ENCODE assay signal across 1 cellular context in the genomic region with DNA sequence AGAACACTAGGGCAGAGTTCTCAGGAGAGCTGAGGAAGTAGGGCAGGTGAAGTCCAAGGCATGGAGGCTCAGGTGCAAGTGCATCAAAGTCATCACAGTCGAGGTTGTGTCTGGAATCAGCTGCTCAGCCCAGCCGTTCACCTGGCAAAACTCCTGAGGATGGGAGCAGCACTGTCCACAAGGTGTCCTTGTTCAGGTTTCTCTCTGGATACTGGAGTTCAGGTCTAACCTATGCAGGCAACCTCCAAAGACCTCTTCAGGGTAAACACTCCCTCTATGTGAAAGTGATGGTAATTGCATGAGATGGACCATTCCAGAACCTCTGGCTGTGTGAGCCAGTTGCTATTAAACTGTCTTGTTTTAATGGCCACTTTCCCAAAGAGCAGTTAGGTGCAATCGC.
TF ChIP-seq lines count a peak whose summit lies in the region.

No MANE protein-coding gene starts in this region.

TF ChIP-seq in HCT116, 20 proteins besides CTCF, POLR2A, EP300 and RAD21 (continued from another document):
- TF ChIP-seq, protein P1, sequence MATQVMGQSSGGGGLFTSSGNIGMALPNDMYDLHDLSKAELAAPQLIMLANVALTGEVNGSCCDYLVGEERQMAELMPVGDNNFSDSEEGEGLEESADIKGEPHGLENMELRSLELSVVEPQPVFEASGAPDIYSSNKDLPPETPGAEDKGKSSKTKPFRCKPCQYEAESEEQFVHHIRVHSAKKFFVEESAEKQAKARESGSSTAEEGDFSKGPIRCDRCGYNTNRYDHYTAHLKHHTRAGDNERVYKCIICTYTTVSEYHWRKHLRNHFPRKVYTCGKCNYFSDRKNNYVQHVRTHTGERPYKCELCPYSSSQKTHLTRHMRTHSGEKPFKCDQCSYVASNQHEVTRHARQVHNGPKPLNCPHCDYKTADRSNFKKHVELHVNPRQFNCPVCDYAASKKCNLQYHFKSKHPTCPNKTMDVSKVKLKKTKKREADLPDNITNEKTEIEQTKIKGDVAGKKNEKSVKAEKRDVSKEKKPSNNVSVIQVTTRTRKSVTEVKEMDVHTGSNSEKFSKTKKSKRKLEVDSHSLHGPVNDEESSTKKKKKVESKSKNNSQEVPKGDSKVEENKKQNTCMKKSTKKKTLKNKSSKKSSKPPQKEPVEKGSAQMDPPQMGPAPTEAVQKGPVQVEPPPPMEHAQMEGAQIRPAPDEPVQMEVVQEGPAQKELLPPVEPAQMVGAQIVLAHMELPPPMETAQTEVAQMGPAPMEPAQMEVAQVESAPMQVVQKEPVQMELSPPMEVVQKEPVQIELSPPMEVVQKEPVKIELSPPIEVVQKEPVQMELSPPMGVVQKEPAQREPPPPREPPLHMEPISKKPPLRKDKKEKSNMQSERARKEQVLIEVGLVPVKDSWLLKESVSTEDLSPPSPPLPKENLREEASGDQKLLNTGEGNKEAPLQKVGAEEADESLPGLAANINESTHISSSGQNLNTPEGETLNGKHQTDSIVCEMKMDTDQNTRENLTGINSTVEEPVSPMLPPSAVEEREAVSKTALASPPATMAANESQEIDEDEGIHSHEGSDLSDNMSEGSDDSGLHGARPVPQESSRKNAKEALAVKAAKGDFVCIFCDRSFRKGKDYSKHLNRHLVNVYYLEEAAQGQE (IDR thresholded peaks at IDR 0.05; ENCODE audit: low read depth), result no peak
- no peak for TF ChIP-seq POLR2AphosphoS5 (IDR thresholded peaks at IDR 0.05; ENCODE audit: low read depth, low read length)
TF ChIP-seq in HCT116: peak in this region for 0.
